ENCODE assay signal across 21 cellular contexts in the genomic region with DNA sequence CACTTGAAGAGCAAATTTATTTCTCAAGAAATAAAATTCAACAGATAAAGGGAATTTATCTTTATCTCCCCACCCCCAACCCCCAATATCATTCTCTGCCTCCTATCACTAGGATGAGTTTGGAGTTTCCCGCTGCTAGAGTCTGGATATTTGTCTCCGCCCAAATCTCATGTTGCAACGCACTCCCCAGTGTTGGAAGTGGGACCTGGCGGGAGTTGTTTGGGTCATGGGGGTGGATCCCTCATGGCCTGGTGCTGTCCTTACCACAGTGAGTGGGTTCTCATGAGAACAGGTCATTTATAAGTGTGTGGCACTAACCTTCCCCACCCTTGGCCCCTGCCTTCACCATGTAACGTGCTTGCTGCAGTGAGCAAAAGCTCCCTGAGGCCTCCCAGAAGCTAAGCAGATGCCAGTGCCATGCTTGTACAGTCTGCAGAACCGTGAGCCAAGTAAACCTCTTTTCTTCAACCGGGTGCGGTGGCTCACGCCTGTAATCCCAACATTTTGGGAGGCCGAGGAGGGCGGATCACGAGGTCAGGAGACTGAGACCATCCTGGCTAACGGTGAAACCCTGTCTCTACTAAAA. TPM values are rescaled to one million over a fixed set of nuclear protein-coding genes. Genes with fewer than 3 reads are reported as not detected.
DNase-seq lines count a peak whose midpoint lies in the region; ATAC-seq, FAIRE-seq and TF ChIP-seq lines count a peak whose summit lies in the region.
"Had no signal": no experiment of that assay in that cellular context is flagged by ENCODE, and none has a peak within 500 bp of the region (broad histone marks: within the 10 kb centered on the region; RNA-seq: fewer than 3 reads in every experiment).

No MANE protein-coding gene starts in this region.

- no peak overlapping the region for H2BK120ac ChIP-seq in neuronal stem cell (ENCODE audit: low read depth, low read length)

- BruUV-seq in HepG2 (replicated peaks; lab: Mats Ljungman, UMichigan) = no TSS peak
- no TSS peak for BruUV-seq in A673 (replicated peaks; lab: Mats Ljungman, UMichigan)

- no peak overlapping the region for H3K27ac Mint-ChIP-seq in endothelial cell (ENCODE audit: unreplicated experiment)
- H3K27ac Mint-ChIP-seq: CD8-positive, alpha-beta T cell had no signal

- no peak overlapping the region for H3K27ac ChIP-seq in HepG2 (ENCODE audit: extremely low read length, insufficient read depth, low read length)
- no peak overlapping the region for H3K27ac ChIP-seq in right lobe of liver
- peak overlapping the region; percentile 75 for H3K27ac ChIP-seq in RWPE2 (ENCODE audit: poor library complexity, severe bottlenecking)
- H3K27ac ChIP-seq in neuronal stem cell (replicated peaks; ENCODE audit: low read length) = no peak overlapping the region
- no peak overlapping the region for H3K27ac ChIP-seq in A673 (ENCODE audit: low read depth, low read length, poor library complexity, severe bottlenecking)
- H3K27ac ChIP-seq: C4-2B had no signal

- no peaks in the 10 kb centered on the region for H3K36me3 Mint-ChIP-seq in endothelial cell (ENCODE audit: low read depth, unreplicated experiment)

- no peak overlapping the region for H4K91ac ChIP-seq in neuronal stem cell (ENCODE audit: low read depth, low read length, poor library complexity)

- no peak overlapping the region for H2AK5ac ChIP-seq in neuronal stem cell (ENCODE audit: low read depth, low read length)

- TF ChIP-seq RAD21 in HepG2 (CRISPR knock-in tag; IDR thresholded peaks at IDR 0.05) = no peak

- peaks cover 30% of the 10 kb centered on the region for H3K79me2 ChIP-seq in HepG2 (ENCODE audit: insufficient read depth, low read length)

- ATAC-seq in HepG2 = no peak
- ATAC-seq in right lobe of liver = no peak
- no peak for ATAC-seq in RWPE2 (ENCODE audit: low read depth)
- ATAC-seq: CD8-positive, alpha-beta T cell had no signal

- H3K27me3 ChIP-seq in HepG2 (ENCODE audit: control insufficient read depth in 1 of 2, insufficient read depth in 2 of 2, low read length in 2 of 2) = no peaks in the 10 kb centered on the region
- H3K27me3 ChIP-seq in right lobe of liver = no peaks in the 10 kb centered on the region
- H3K27me3 ChIP-seq in RWPE2 (ENCODE audit: insufficient read depth, poor library complexity, severe bottlenecking) = no peaks in the 10 kb centered on the region
- H3K27me3 ChIP-seq in neuronal stem cell (ENCODE audit: control insufficient read depth in 3 of 3, insufficient read depth in 3 of 3, low read depth in 1 of 3, low read length in 3 of 3) = no peaks in the 10 kb centered on the region
- H3K27me3 ChIP-seq in A673 (replicated peaks; ENCODE audit: insufficient read depth, low read depth, low read length, poor library complexity) = no peaks in the 10 kb centered on the region
- H3K27me3 ChIP-seq: BE2C had no signal

- no peak overlapping the region for H4K8ac ChIP-seq in neuronal stem cell (ENCODE audit: low read depth, low read length)

- DNase-seq in HepG2 (ENCODE audit: low spot score) (no peak), right lobe of liver (no peak), RWPE2 (ENCODE audit: low spot score) (no peak), neuronal stem cell (ENCODE audit: low spot score) (no peak), AG20443 (ENCODE audit: low spot score) (no peak), cardiac septum (ENCODE audit: low spot score) (no peak), endothelial cell (ENCODE audit: low spot score) (no peak), A673 (ENCODE audit: low spot score) (no peak)
- DNase-seq: 8988T; BE2C; CD8-positive, alpha-beta T cell; COR-L47; DMS153; DND-41; GDM1 had no signal

- H2BK5ac ChIP-seq in neuronal stem cell (ENCODE audit: low read length) = no peak overlapping the region

- CTCF ChIA-PET in HepG2 (lab: Yijun Ruan, JAX; ENCODE audit: low intra/inter-chr PET ratio, low total read pairs) (no interaction called here), A673 (lab: Charles Lee) (no interaction called here)

- H3K4ac ChIP-seq in neuronal stem cell (ENCODE audit: low read length) = no peak overlapping the region

- peaks cover 2% of the 10 kb centered on the region for H3K79me1 ChIP-seq in neuronal stem cell (ENCODE audit: low read depth, low read length)

- no peaks in the 10 kb centered on the region for H4K20me1 ChIP-seq in HepG2 (ENCODE audit: insufficient read depth, low read length)

- H3K14ac ChIP-seq in neuronal stem cell (ENCODE audit: low read length) = no peak overlapping the region

- H2AFZ ChIP-seq in HepG2 (ENCODE audit: low read length) (no peak overlapping the region), neuronal stem cell (ENCODE audit: low read length) (no peak overlapping the region)

- no peak overlapping the region for H3K18ac ChIP-seq in neuronal stem cell (ENCODE audit: low read length)

- H3K9ac ChIP-seq in HepG2 (ENCODE audit: insufficient read depth, low read depth, low read length) = no peak overlapping the region
- H3K9ac ChIP-seq in neuronal stem cell (ENCODE audit: low read depth, low read length, poor library complexity) = peak overlapping the region; percentile 12

- H3K4me3 Mint-ChIP-seq in endothelial cell (ENCODE audit: unreplicated experiment) = no peak overlapping the region
- H3K4me3 Mint-ChIP-seq: CD8-positive, alpha-beta T cell had no signal

- H3K36me3 ChIP-seq in HepG2 (replicated peaks in 1 of 2; ENCODE audit: control insufficient read depth in 1 of 2, insufficient read depth in 2 of 2, low read length in 2 of 2) = peaks cover 12 to 42% of the 10 kb centered on the region in 2 experiments
- peaks cover 0 to 16% (median 2%) of the 10 kb centered on the region in 4 donors for H3K36me3 ChIP-seq in right lobe of liver
- H3K36me3 ChIP-seq in RWPE2 (ENCODE audit: low read depth) = peaks cover 52% of the 10 kb centered on the region
- peaks cover 5 to 67% of the 10 kb centered on the region in 2 donors for H3K36me3 ChIP-seq in neuronal stem cell (replicated peaks in 1 of 2; ENCODE audit: control insufficient read depth in 2 of 2, insufficient read depth in 2 of 2, low read length in 2 of 2)
- peaks cover 28% of the 10 kb centered on the region for H3K36me3 ChIP-seq in A673 (ENCODE audit: insufficient read depth, low read length, poor library complexity, severe bottlenecking)

- intact Hi-C loops in HepG2 (cut with micrococcal nuclease; ENCODE audit: unreplicated experiment) = no loop called here
- intact Hi-C loops in right lobe of liver (cut with DNase I) = no loop called here
- intact Hi-C loops in cardiac septum (cut with DNase I) = no loop called here
- intact Hi-C loops in A673 (cut with micrococcal nuclease; ENCODE audit: unreplicated experiment) = loop anchor here (2.0 kb wide), 1 partner anchor 21 kb away; no protein-coding TSS in a partner anchor

- H3K4me1 Mint-ChIP-seq in endothelial cell (ENCODE audit: unreplicated experiment) = peaks cover 6% of the 10 kb centered on the region

- TF ChIP-seq POLR2A in HepG2 (IDR thresholded peaks at IDR 0.05; ENCODE audit: insufficient read depth in 1 of 2, low read depth in 2 of 2, low read length in 2 of 2) (no peak), right lobe of liver (IDR thresholded peaks at IDR 0.05) (no peak)

- no peaks in the 10 kb centered on the region for H3K9me3 ChIP-seq in HepG2 (ENCODE audit: low read length)
- no peaks in the 10 kb centered on the region for H3K9me3 ChIP-seq in right lobe of liver
- H3K9me3 ChIP-seq in RWPE2 (ENCODE audit: severe bottlenecking) = no peaks in the 10 kb centered on the region
- H3K9me3 ChIP-seq in neuronal stem cell (replicated peaks in 1 of 2; ENCODE audit: control insufficient read depth in 2 of 2, insufficient read depth in 1 of 2, low read depth in 1 of 2, low read length in 2 of 2) = no peaks in the 10 kb centered on the region
- H3K9me3 ChIP-seq in A673 (ENCODE audit: low read depth, low read length, poor library complexity, severe bottlenecking) = no peaks in the 10 kb centered on the region
- H3K9me3 ChIP-seq: BE2C, HAP-1 had no signal

- no peak overlapping the region for H2BK12ac ChIP-seq in neuronal stem cell (ENCODE audit: low read length)

- H3K9me3 Mint-ChIP-seq in endothelial cell (ENCODE audit: unreplicated experiment) = no peaks in the 10 kb centered on the region
- H3K9me3 Mint-ChIP-seq: CD8-positive, alpha-beta T cell had no signal

- H3K4me3 ChIP-seq in HepG2 (replicated peaks in 1 of 3; ENCODE audit: insufficient read depth in 1 of 3, low read depth in 2 of 3, low read length in 3 of 3) (no peak overlapping the region), right lobe of liver (no peak overlapping the region), RWPE2 (ENCODE audit: severe bottlenecking) (no peak overlapping the region), neuronal stem cell (ENCODE audit: low read length in 2 of 2) (no peak overlapping the region), A673 (ENCODE audit: low read depth, low read length, poor library complexity, severe bottlenecking) (no peak overlapping the region)
- H3K4me3 ChIP-seq: HAP-1 had no signal

- H2BK15ac ChIP-seq in neuronal stem cell (ENCODE audit: low read length) = no peak overlapping the region

- TF ChIP-seq EP300 in HepG2 (IDR thresholded peaks at IDR 0.05; ENCODE audit: low read depth in 2 of 2, low read length in 2 of 2) (no peak), HepG2 (CRISPR knock-in tag; IDR thresholded peaks at IDR 0.05; ENCODE audit: borderline replicate concordance) (no peak)

- TF ChIP-seq CTCF in HepG2 (CRISPR knock-in tag; IDR thresholded peaks at IDR 0.05) (no peak), right lobe of liver (IDR thresholded peaks at IDR 0.05) (no peak), RWPE2 (IDR thresholded peaks at IDR 0.05; ENCODE audit: poor library complexity, severe bottlenecking) (no peak), endothelial cell (IDR thresholded peaks at IDR 0.05; ENCODE audit: unreplicated experiment) (no peak), A673 (conservative IDR thresholded peaks at IDR 0.05; ENCODE audit: low read depth, low read length) (no peak)

- POLR2A ChIA-PET in HepG2 (lab: Yijun Ruan, JAX) (no interaction called here), A673 (lab: Charles Lee; ENCODE audit: low non-redundant PET) (no interaction called here)

- FAIRE-seq in HepG2 (lab: Jason Lieb, UNC) = no peak
- FAIRE-seq: D721Med, GM12892, GM19239, H1 had no signal

- peaks cover 33% of the 10 kb centered on the region for H3K4me1 ChIP-seq in HepG2 (ENCODE audit: insufficient read depth, low read length)
- peaks cover 0 to 16% (median 0%) of the 10 kb centered on the region in 4 donors for H3K4me1 ChIP-seq in right lobe of liver
- peaks cover 29% of the 10 kb centered on the region for H3K4me1 ChIP-seq in RWPE2 (ENCODE audit: insufficient read depth, poor library complexity, severe bottlenecking)
- no peaks in the 10 kb centered on the region for H3K4me1 ChIP-seq in neuronal stem cell (ENCODE audit: control insufficient read depth in 2 of 2, insufficient read depth in 1 of 2, low read depth in 1 of 2, low read length in 2 of 2)
- H3K4me1 ChIP-seq in A673 (ENCODE audit: insufficient read depth, low read length, poor library complexity, severe bottlenecking) = no peaks in the 10 kb centered on the region
- H3K4me1 ChIP-seq: BE2C had no signal

- 89% methylated on average over 13 of the region's 13 CpGs for WGBS in HepG2 (ENCODE audit: low lambda C conversion rate)
- whole genome bisulfite sequencing in right lobe of liver (ENCODE audit: insufficient coverage, low coverage, low lambda C conversion rate, missing lambda C conversion rate) = 99% methylated on average over 11 of the region's 13 CpGs
- no CpG with 5 or more reads among the region's 13 CpGs for WGBS in neuronal stem cell (ENCODE audit: extremely low coverage in 2 of 2, insufficient read length in 2 of 2, insufficient replicate concordance in 1 of 2), 2 donors

- H3K4me2 ChIP-seq in HepG2 (ENCODE audit: low read depth, low read length) (no peak overlapping the region), neuronal stem cell (ENCODE audit: insufficient read depth, low read length, poor library complexity, severe bottlenecking) (no peak overlapping the region)

- no peaks in the 10 kb centered on the region for H3K27me3 Mint-ChIP-seq in endothelial cell (ENCODE audit: unreplicated experiment)

- no peak overlapping the region for H3K23ac ChIP-seq in neuronal stem cell (ENCODE audit: low read depth, low read length, poor library complexity)

- in situ Hi-C loops in HepG2 (cut with HindIII; ENCODE audit: extremely low pct_ligation_motif_present, low pct_unique_long_range_greater_than_20kb) = no loop called here

RNA-seq across cellular contexts. Expression of a gene that starts 6.5 kb away (rescaled TPM):
- total RNA-seq in HepG2 (2016; rRNA removed; fragmentation: Illumina TruSeq; extraction: Trizol) = 54.1 and 84.4 TPM in 2 replicates
- 22.6 and 28.5 TPM in 2 replicates for total RNA-seq in HepG2 (2016; cell fraction: cytosol; rRNA removed; fragmentation: Illumina TruSeq; extraction: Trizol; ENCODE audit: low read depth)
- 61.5 and 89.9 TPM in 2 replicates for total RNA-seq in HepG2 (2016; cell fraction: insoluble cytoplasmic fraction; rRNA removed; fragmentation: Illumina TruSeq; extraction: Trizol)
- 54.3 and 65.9 TPM in 2 replicates for total RNA-seq in HepG2 (2016; cell fraction: membrane; rRNA removed; fragmentation: Illumina TruSeq; extraction: Trizol)
- total RNA-seq in HepG2 (2016; cell fraction: nucleus; rRNA removed; fragmentation: Illumina TruSeq; extraction: Trizol) = 25.7 and 28.2 TPM in 2 replicates
- 30.2 and 53.0 TPM in 2 replicates for polyA plus RNA-seq in HepG2 (2011; rRNA removed)
- polyA plus RNA-seq in HepG2 (2011; cell fraction: cytosol; rRNA removed) = 17.3 and 23.5 TPM in 2 replicates
- 4.7 and 7.5 TPM in 2 replicates for polyA plus RNA-seq in HepG2 (2011; cell fraction: nucleus; rRNA removed)
- polyA plus RNA-seq in HepG2 (2012) = 40.3 and 58.2 TPM in 2 replicates
- 22.4 and 22.6 TPM in 2 replicates for polyA plus RNA-seq in HepG2 (2016; cell fraction: cytosol; fragmentation: Illumina TruSeq; extraction: Trizol; ENCODE audit: low read depth)
- 106 and 119 TPM in 2 replicates for polyA plus RNA-seq in HepG2 (2016; cell fraction: insoluble cytoplasmic fraction; fragmentation: Illumina TruSeq; extraction: Trizol; ENCODE audit: low read depth)
- polyA plus RNA-seq in HepG2 (2016; cell fraction: membrane; fragmentation: Illumina TruSeq; extraction: Trizol; ENCODE audit: low read depth) = 48.2 and 52.2 TPM in 2 replicates
- 47.9 and 51.6 TPM in 2 replicates for polyA plus RNA-seq in HepG2 (2016; cell fraction: nucleus; fragmentation: Illumina TruSeq; extraction: Trizol; ENCODE audit: insufficient read depth, low read depth)
- 10.7 and 14.1 TPM in 2 replicates for polyA minus RNA-seq in HepG2 (2011; rRNA and poly(A)+ RNA removed; ENCODE audit: low replicate concordance)
- 27.9 and 32.3 TPM in 2 replicates for polyA minus RNA-seq in HepG2 (2011; cell fraction: cytosol; rRNA and poly(A)+ RNA removed)
- polyA minus RNA-seq in HepG2 (2011; cell fraction: nucleus; rRNA and poly(A)+ RNA removed) = 14.0 and 15.2 TPM in 2 replicates
- total RNA-seq in right lobe of liver = 10 to 100 TPM; 13.3 to 28.3 (median 18.3) TPM
- 34.5 TPM for polyA plus RNA-seq in neuronal stem cell (2013, experiment 1 of 2)
- polyA plus RNA-seq in neuronal stem cell (2013, experiment 2 of 2) = 35.7 TPM
- 28.1 TPM for total RNA-seq in cardiac septum
- total RNA-seq in endothelial cell (ENCODE audit: unreplicated experiment) = 16.1 TPM
- 50.2 and 51.0 TPM in 2 replicates for total RNA-seq in A673 (2021)

RNA-seq across cellular contexts. Expression of a gene that starts 25.1 kb away (rescaled TPM):
- not detected in 2 replicates for total RNA-seq in HepG2 (2016; rRNA removed; fragmentation: Illumina TruSeq; extraction: Trizol)
- not detected in 2 replicates for total RNA-seq in HepG2 (2016; cell fraction: cytosol; rRNA removed; fragmentation: Illumina TruSeq; extraction: Trizol; ENCODE audit: low read depth)
- not detected in 2 replicates for total RNA-seq in HepG2 (2016; cell fraction: insoluble cytoplasmic fraction; rRNA removed; fragmentation: Illumina TruSeq; extraction: Trizol)
- not detected in 2 replicates for total RNA-seq in HepG2 (2016; cell fraction: membrane; rRNA removed; fragmentation: Illumina TruSeq; extraction: Trizol)
- total RNA-seq in HepG2 (2016; cell fraction: nucleus; rRNA removed; fragmentation: Illumina TruSeq; extraction: Trizol) = not detected in 2 replicates
- polyA plus RNA-seq in HepG2 (2011; rRNA removed) = not detected in 2 replicates
- not detected in 2 replicates for polyA plus RNA-seq in HepG2 (2011; cell fraction: cytosol; rRNA removed)
- polyA plus RNA-seq in HepG2 (2011; cell fraction: nucleus; rRNA removed) = not detected in 2 replicates
- polyA plus RNA-seq in HepG2 (2012) = 0.25 and 0.60 TPM in 2 replicates
- polyA plus RNA-seq in HepG2 (2016; cell fraction: cytosol; fragmentation: Illumina TruSeq; extraction: Trizol; ENCODE audit: low read depth) = not detected in 2 replicates
- not detected in 2 replicates for polyA plus RNA-seq in HepG2 (2016; cell fraction: insoluble cytoplasmic fraction; fragmentation: Illumina TruSeq; extraction: Trizol; ENCODE audit: low read depth)
- not detected in 2 replicates for polyA plus RNA-seq in HepG2 (2016; cell fraction: membrane; fragmentation: Illumina TruSeq; extraction: Trizol; ENCODE audit: low read depth)
- not detected in 2 replicates for polyA plus RNA-seq in HepG2 (2016; cell fraction: nucleus; fragmentation: Illumina TruSeq; extraction: Trizol; ENCODE audit: insufficient read depth, low read depth)
- 0.14 TPM in 1 of 2 replicates, not detected in the other for polyA minus RNA-seq in HepG2 (2011; rRNA and poly(A)+ RNA removed; ENCODE audit: low replicate concordance)
- polyA minus RNA-seq in HepG2 (2011; cell fraction: cytosol; rRNA and poly(A)+ RNA removed) = not detected in 2 replicates
- polyA minus RNA-seq in HepG2 (2011; cell fraction: nucleus; rRNA and poly(A)+ RNA removed) = not detected in 2 replicates
- total RNA-seq in right lobe of liver = 1 to 10 TPM; 1.5 to 3.9 (median 2.7) TPM
- polyA plus RNA-seq in neuronal stem cell (2013, experiment 1 of 2) = 0.26 TPM
- 0.24 TPM for polyA plus RNA-seq in neuronal stem cell (2013, experiment 2 of 2)
- total RNA-seq in cardiac septum = 62.2 TPM
- 0.51 TPM for total RNA-seq in endothelial cell (ENCODE audit: unreplicated experiment)
- total RNA-seq in A673 (2021) = not detected in 2 replicates
- total RNA-seq: CD8-positive, alpha-beta T cell had no signal

Comparison
In these comparisons a context has a peak if more than half of its experiments do, and no peak if none do; other contexts are left out.
1. RNA of a gene that starts 25.1 kb away (total RNA-seq): 62.2 TPM in cardiac septum (single experiment); 1.5 to 3.9 TPM in right lobe of liver, 0.51 TPM in endothelial cell (single experiment), not detected in A673 and not detected in HepG2; every median in the first group is over 10 times any median in the second.